ENCODE assay signal across 1 cellular context in genomic region chr12:52200086-52200782, GRCh38.
TF ChIP-seq lines count a peak whose summit lies in the region.

No MANE protein-coding gene starts in this region.

TF ChIP-seq in IMR-90, 13 proteins besides CTCF, POLR2A, EP300 and RAD21:
- no peak for TF ChIP-seq MXI1 (IDR thresholded peaks at IDR 0.05; ENCODE audit: borderline replicate concordance, low read depth, low read length)
- TF ChIP-seq USF2 (IDR thresholded peaks at IDR 0.05; ENCODE audit: low read depth, low read length), result no peak
- no peak for TF ChIP-seq BHLHE40 (IDR thresholded peaks at IDR 0.05; ENCODE audit: low read depth, low read length)
- no peak for TF ChIP-seq RFX5 (IDR thresholded peaks at IDR 0.05; ENCODE audit: low read depth, low read length)
- TF ChIP-seq FOS (IDR thresholded peaks at IDR 0.05; ENCODE audit: low read depth, low read length), result no peak
- TF ChIP-seq RCOR1 (IDR thresholded peaks at IDR 0.05; ENCODE audit: insufficient replicate concordance, low read length), result no peak
- TF ChIP-seq CEBPB (IDR thresholded peaks at IDR 0.05; ENCODE audit: low read depth, low read length), result no peak
- no peak for TF ChIP-seq SMC3 (IDR thresholded peaks at IDR 0.05; ENCODE audit: low read depth, low read length)
- TF ChIP-seq NFE2L2 (IDR thresholded peaks at IDR 0.05; ENCODE audit: low read depth, low read length), result no peak
- TF ChIP-seq MAZ (IDR thresholded peaks at IDR 0.05; ENCODE audit: borderline replicate concordance, low read depth, low read length), result no peak
- no peak for TF ChIP-seq CHD1 (IDR thresholded peaks at IDR 0.05; ENCODE audit: low read depth, low read length)
- TF ChIP-seq ELK1 (IDR thresholded peaks at IDR 0.05; ENCODE audit: borderline replicate concordance, low read depth, low read length), result no peak
- no peak for TF ChIP-seq MAFK (IDR thresholded peaks at IDR 0.05; ENCODE audit: low read depth, low read length)
